ENCODE assay signal across 2 cellular contexts in the genomic region with DNA sequence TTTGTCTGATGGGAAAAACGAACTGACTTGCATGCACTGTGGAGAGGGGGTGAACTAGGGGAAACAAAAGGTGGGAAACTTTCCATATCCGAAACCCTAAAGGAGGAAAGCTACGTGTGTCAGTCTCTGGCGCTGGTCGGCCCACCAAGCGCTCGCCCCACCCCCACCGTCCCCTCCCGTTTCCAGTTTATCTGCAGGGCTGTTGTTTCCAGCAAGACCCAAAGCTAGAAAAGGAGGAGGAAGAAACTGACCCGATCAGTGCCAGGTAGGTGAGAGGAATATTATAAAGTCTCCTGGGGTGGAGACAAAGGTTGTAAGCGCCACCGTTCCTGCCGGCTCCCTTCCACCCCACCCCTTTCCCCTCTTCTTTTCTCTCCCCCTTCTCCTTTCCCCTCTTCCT.
TF ChIP-seq lines count a peak whose summit lies in the region.

No MANE protein-coding gene starts in this region.

TF ChIP-seq in H1, 55 proteins besides CTCF, POLR2A, EP300 and RAD21:
- TF ChIP-seq POU5F1 (IDR thresholded peaks at IDR 0.05; ENCODE audit: low read depth, low read length) (no peak), TBP (IDR thresholded peaks at IDR 0.05; ENCODE audit: low read depth, low read length) (0 out of 2 replicates have a peak, but pooled peaks have one; percentile 0)

TF ChIP-seq in GM12891, 5 proteins besides CTCF, POLR2A, EP300 and RAD21:
- TF ChIP-seq POLR2AphosphoS5 (IDR thresholded peaks at IDR 0.05; ENCODE audit: low read depth, low read length) (no peak), TAF1 (IDR thresholded peaks at IDR 0.05; ENCODE audit: low read depth, low read length) (no peak), SPI1 (IDR thresholded peaks at IDR 0.05; ENCODE audit: low read depth, low read length) (no peak), PAX5 (IDR thresholded peaks at IDR 0.05; ENCODE audit: insufficient read depth, low read length, severe bottlenecking) (no peak), POU2F2 (IDR thresholded peaks at IDR 0.05; ENCODE audit: low read depth, low read length) (no peak)
